Comparison of ENCODE assay signal across 8 cellular contexts in the genomic region with DNA sequence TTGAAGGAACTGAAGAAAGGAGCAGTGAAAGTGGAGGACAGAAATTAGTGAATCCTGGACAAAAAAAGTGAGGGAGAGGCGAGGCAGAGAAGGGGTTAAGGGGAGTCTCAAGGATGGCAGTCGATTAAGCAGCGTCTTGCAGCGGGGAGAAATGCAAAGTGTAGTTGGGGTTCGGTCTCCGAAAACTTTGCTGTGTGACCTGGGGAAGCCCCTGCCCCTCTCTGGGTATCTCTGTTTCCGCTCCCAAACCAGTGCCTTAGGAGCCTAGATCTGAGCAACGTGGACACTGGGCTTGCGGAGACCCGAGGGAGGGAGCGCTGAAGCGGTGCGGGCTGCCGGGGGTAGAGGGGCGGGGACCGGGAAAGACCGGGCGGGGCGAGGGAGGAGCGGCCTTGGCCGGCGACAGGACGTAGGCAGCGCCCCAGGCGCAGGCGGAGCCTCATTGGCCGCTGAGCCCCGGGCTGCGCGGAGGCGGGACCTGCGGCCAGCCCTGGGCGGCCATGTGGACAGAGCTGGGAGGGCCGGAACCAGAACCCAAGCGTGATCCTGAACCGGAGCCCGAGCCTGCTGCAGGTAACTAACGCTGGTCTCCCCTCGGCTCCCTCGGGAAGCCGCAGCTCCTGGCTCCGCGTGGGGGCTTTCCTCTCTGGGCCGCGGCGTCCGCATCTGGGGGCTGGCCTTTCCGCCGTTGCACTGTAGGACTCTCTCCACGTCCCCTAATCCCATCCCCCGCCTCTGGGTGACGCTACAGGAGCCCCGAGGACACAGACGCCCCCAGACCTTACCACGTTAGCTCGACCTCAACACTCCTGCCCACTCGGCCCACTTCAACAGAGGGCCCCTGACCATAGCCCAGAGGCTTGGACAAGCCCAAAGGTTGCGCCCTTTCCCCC. TPM values are rescaled to one million over a fixed set of nuclear protein-coding genes. Genes with fewer than 3 reads are reported as not detected.
A peak's percentile ranks its signal among the peaks of the same experiment; 100 is the strongest.
DNase-seq lines count a peak whose midpoint lies in the region; ATAC-seq, FAIRE-seq and TF ChIP-seq lines count a peak whose summit lies in the region.

ALDH1B1 (plus strand) TSS at position 468 of the 893 bp plus-strand sequence. CDS start 3,047 bp downstream, outside the sequence.

- no peak within 1 kb of the TSS for H2BK120ac ChIP-seq in neuronal stem cell (ENCODE audit: low read depth, low read length)

- no peak within 1 kb of the TSS for H4K91ac ChIP-seq in neuronal stem cell (ENCODE audit: low read depth, low read length, poor library complexity)

- peaks cover 2% of the 10 kb centered on the region for H3K27me3 Mint-ChIP-seq in IgD-negative memory B cell

- peaks cover 20 to 31% of the 10 kb centered on the region in 2 donors for H3K36me3 ChIP-seq in neuronal stem cell (replicated peaks in 1 of 2; ENCODE audit: control insufficient read depth in 2 of 2, insufficient read depth in 2 of 2, low read length in 2 of 2)

- peaks cover 10% of the 10 kb centered on the region for H3K36me3 Mint-ChIP-seq in IgD-negative memory B cell

- H3K27ac ChIP-seq in neuronal stem cell (replicated peaks; ENCODE audit: low read length): peak within 1 kb of the TSS; percentile 52

- no peaks in the 10 kb centered on the region for H3K9me3 ChIP-seq in neuronal stem cell (replicated peaks in 1 of 2; ENCODE audit: control insufficient read depth in 2 of 2, insufficient read depth in 1 of 2, low read depth in 1 of 2, low read length in 2 of 2)

- H3K23ac ChIP-seq in neuronal stem cell (ENCODE audit: low read depth, low read length, poor library complexity): peak within 1 kb of the TSS; percentile 67

- peaks cover 11 to 15% (median 14%) of the 10 kb centered on the region in 3 donors for H3K4me1 Mint-ChIP-seq in IgD-negative memory B cell

- H2BK12ac ChIP-seq in neuronal stem cell (ENCODE audit: low read length): peak within 1 kb of the TSS; percentile 76

- peak within 1 kb of the TSS; percentile 92 for H3K14ac ChIP-seq in neuronal stem cell (ENCODE audit: low read length)

- peak within 1 kb of the TSS in 1 of 3 donors; percentile 94 for H3K27ac Mint-ChIP-seq in IgD-negative memory B cell

- peak within 1 kb of the TSS; percentile 90 for H2AFZ ChIP-seq in neuronal stem cell (ENCODE audit: low read length)

- H2BK5ac ChIP-seq in neuronal stem cell (ENCODE audit: low read length): peak within 1 kb of the TSS; percentile 90

- DNase-seq in EH (ENCODE audit: low read depth) (peak; percentile 88), activated gamma-delta T cell (lab: John Stamatoyannopoulos, UW) (peak; percentile 47), frontal cortex (ENCODE audit: low spot score in 2 of 2) (peak; percentile 79 to 93), neuronal stem cell (ENCODE audit: low spot score) (peak; percentile 79), superior temporal gyrus (ENCODE audit: extremely low spot score) (peak; percentile 75)

- no peak for FAIRE-seq in frontal cortex (lab: Jason Lieb, UNC)

- peak within 1 kb of the TSS; percentile 64 for H2AK5ac ChIP-seq in neuronal stem cell (ENCODE audit: low read depth, low read length)

- H3K4me3 Mint-ChIP-seq in IgD-negative memory B cell: peak within 1 kb of the TSS; percentile 91 to 98 (median 96)

- peak within 1 kb of the TSS; percentile 68 to 88 for H3K4me3 ChIP-seq in neuronal stem cell (ENCODE audit: low read length in 2 of 2)

- peaks cover 5 to 14% of the 10 kb centered on the region in 2 donors for H3K4me1 ChIP-seq in neuronal stem cell (ENCODE audit: control insufficient read depth in 2 of 2, insufficient read depth in 1 of 2, low read depth in 1 of 2, low read length in 2 of 2)

- ATAC-seq in GM21576 (IDR thresholded peaks at IDR 0.05; ENCODE audit: unreplicated experiment): peak; percentile 96

- peak; percentile 81 for TF ChIP-seq POLR2A in Raji (IDR thresholded peaks at IDR 0.05; ENCODE audit: insufficient read depth, low read depth, low read length)

- H3K9me3 Mint-ChIP-seq in IgD-negative memory B cell: no peaks in the 10 kb centered on the region

- H2BK15ac ChIP-seq in neuronal stem cell (ENCODE audit: low read length): peak within 1 kb of the TSS; percentile 72

- no peak within 1 kb of the TSS for H4K8ac ChIP-seq in neuronal stem cell (ENCODE audit: low read depth, low read length)

- WGBS in neuronal stem cell (ENCODE audit: extremely low coverage in 2 of 2, insufficient read length in 2 of 2, insufficient replicate concordance in 1 of 2), 2 donors: no CpG with 5 or more reads among the region's 58 CpGs

- peaks cover 5% of the 10 kb centered on the region for H3K79me1 ChIP-seq in neuronal stem cell (ENCODE audit: low read depth, low read length)

- H3K18ac ChIP-seq in neuronal stem cell (ENCODE audit: low read length): peak within 1 kb of the TSS; percentile 99

- H3K27me3 ChIP-seq in neuronal stem cell (ENCODE audit: control insufficient read depth in 3 of 3, insufficient read depth in 3 of 3, low read depth in 1 of 3, low read length in 3 of 3): peaks cover 0 to 3% (median 3%) of the 10 kb centered on the region in 3 experiments

- H3K9ac ChIP-seq in neuronal stem cell (ENCODE audit: low read depth, low read length, poor library complexity): peak within 1 kb of the TSS; percentile 84

- H3K4me2 ChIP-seq in neuronal stem cell (ENCODE audit: insufficient read depth, low read length, poor library complexity, severe bottlenecking): peak within 1 kb of the TSS; percentile 99

- no peak within 1 kb of the TSS for H3K4ac ChIP-seq in neuronal stem cell (ENCODE audit: low read length)

RNA-seq across cellular contexts. Expression of gene ALDH1B1, which starts in this region (rescaled TPM):
- polyA plus RNA-seq in IgD-negative memory B cell: 9.6 TPM
- total RNA-seq in frontal cortex: 11.0 TPM
- 24.0 TPM for polyA plus RNA-seq in neuronal stem cell (2013, experiment 1 of 2)
- polyA plus RNA-seq in neuronal stem cell (2013, experiment 2 of 2): 24.2 TPM

Comparison
In these comparisons a context has a peak if more than half of its experiments do, and no peak if none do; other contexts are left out.
1. Peak in every context shown above with its lines: DNase-seq, ATAC-seq, H3K4me3 ChIP-seq and H3K27ac ChIP-seq.